In the genomic region with DNA sequence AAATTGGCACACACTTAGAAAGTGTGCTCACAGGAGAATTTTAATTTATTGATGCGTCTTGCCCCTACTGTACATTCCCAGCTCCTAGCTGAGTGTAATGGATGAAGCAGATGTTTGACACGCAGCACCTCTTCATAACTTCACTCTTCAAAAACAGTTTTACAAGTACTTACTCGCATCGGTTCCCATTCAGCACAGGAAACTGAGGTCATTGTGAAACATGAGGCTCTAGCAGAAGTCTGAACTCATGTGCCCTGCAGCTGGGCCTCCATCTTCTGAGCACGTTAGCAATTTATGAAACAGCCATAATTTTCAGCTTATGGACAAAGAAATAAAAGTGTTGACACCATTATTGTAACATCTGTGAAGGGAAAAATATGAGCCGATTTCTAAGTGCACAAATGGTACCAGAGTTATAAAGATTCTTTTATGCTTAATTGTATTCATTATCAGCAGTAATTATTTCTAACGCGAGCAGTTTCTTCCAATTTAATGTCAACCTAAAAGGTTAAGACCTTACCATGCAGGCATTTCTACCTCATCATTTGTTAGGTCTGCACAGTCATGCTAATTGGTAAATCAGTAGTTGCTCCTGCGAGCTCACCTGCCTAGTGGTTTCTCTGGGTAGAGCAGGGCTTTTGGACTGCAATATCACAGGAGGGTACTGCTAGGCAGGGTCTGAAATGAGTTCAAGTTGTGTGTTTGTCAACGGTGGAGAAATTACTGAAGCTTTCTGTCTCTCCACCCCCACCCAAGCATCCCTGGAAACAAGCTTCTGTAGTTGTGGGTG, we compare ENCODE assay signal across 18 cellular contexts.
A peak's percentile ranks its signal among the peaks of the same experiment; 100 is the strongest.
DNase-seq lines count a peak whose midpoint lies in the region; ATAC-seq and TF ChIP-seq lines count a peak whose summit lies in the region.
"Had no signal": no experiment of that assay in that cellular context is flagged by ENCODE, and none has a peak within 500 bp of the region (broad histone marks: within the 10 kb centered on the region; RNA-seq: fewer than 3 reads in every experiment).

No MANE protein-coding gene starts in this region.

- TF ChIP-seq CTCF in foreskin fibroblast (IDR thresholded peaks at IDR 0.05; ENCODE audit: low read depth, low read length), result no peak

- no peak overlapping the region for H3K4me3 ChIP-seq in foreskin fibroblast (ENCODE audit: low read depth in 1 of 2, low read length in 2 of 2)
- H3K4me3 ChIP-seq: coronary artery, psoas muscle had no signal

- DNase-seq in activated CD4-positive, alpha-beta T cell treated with anti-CD3 and anti-CD28 coated beads for 48 hours, result peak; percentile 8
- DNase-seq in activated CD4-positive, alpha-beta T cell treated with anti-CD3 and anti-CD28 coated beads, Interleukin-2, amount 50 U/mL, for 4 hours, result no peak
- peak; percentile 81 for DNase-seq in MV-4-11 (lab: John Stamatoyannopoulos, UW)
- peak; percentile 36 for DNase-seq in iPS-NIHi11 (ENCODE audit: low spot score)
- no peak for DNase-seq in cerebellar cortex (ENCODE audit: low spot score)
- no peak for DNase-seq in foreskin fibroblast
- no peak for DNase-seq in NOMO-1 treated with dmso at 0.1 percent for 144 hours (lab: John Stamatoyannopoulos, UW; ENCODE audit: unreplicated experiment)
- DNase-seq: activated CD8-positive, alpha-beta memory T cell treated with anti-CD3 and anti-CD28 coated beads, Interleukin-2, amount 50 U/mL, for 4 hours; amygdala; immature natural killer cell; NCI-H1417; NCI-H510A treated with DMSO at 0.1 percent for 48 hours; psoas muscle; stimulated activated CD4-positive, alpha-beta T cell treated with anti-CD3 and anti-CD28 coated beads, Interleukin-2, amount 100 ng/mL, for 24 hours; T-helper 9 cell; trophoblast cell had no signal

- ATAC-seq in GM18517 (IDR thresholded peaks at IDR 0.05; ENCODE audit: unreplicated experiment), result peak; percentile 55

Comparison
In these comparisons a context has a peak if more than half of its experiments do, and no peak if none do; other contexts are left out.
1. DNase-seq: peak in activated CD4-positive, alpha-beta T cell treated with anti-CD3 and anti-CD28 coated beads for 48 hours (single experiment), MV-4-11 (single experiment) and iPS-NIHi11 (single experiment); none in activated CD4-positive, alpha-beta T cell treated with anti-CD3 and anti-CD28 coated beads, Interleukin-2, amount 50 U/mL, for 4 hours (0 of 2), cerebellar cortex (single experiment), foreskin fibroblast (0 of 2) and NOMO-1 treated with dmso at 0.1 percent for 144 hours (single experiment).